1 cellular context compared by ENCODE assay signal in the genomic region with DNA sequence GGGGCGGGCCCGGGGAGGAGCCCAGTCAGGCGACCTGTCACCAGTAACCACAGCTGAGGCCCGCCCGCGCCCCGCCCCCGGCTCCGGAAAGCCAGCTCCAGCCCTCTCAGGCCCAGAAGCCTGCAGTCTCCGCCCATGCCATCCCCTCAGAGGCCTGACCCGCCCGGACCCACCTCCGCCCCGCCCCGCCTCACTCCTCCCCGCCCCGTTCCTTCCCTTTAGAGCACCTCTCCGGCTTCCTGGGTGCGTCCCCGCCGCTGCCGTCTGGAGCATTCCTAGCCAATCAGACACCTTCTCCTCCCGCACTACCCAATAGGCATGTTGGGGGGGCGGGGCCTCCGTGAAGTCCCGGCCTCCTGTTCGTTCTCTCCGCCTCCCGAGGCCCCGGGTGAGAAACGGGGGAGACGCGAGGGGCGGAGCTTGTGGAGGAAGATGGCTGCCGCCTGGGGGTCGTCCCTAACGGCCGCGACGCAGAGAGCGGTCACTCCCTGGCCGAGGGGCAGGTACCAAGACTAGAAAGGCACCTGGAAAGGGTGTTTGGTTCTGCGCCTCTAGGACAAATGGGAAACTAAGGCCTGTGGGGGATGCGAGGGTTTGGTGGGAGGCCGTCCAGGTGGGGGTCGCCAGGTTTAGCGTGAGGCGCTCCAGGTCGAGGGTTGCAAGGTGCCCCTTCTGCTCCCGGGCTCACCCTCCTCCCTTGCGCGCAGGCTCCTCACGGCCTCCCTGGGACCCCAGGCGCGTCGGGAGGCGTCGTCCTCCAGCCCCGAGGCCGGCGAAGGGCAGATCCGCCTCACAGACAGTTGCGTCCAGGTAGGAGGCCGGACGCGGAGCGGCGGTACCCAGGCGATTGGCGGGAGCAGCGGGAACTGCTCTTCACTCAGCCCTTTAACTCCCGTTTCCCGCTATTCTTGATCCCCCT.
A peak's percentile ranks its signal among the peaks of the same experiment; 100 is the strongest.
TF ChIP-seq lines count a peak whose summit lies in the region.

A gene with protein sequence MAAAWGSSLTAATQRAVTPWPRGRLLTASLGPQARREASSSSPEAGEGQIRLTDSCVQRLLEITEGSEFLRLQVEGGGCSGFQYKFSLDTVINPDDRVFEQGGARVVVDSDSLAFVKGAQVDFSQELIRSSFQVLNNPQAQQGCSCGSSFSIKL (plus strand): TSS at position 423 of the 919 bp plus-strand sequence. CDS start 10 bp downstream, at position 433.

TF ChIP-seq in GM12878, 131 proteins besides CTCF, POLR2A, EP300 and RAD21 (continued from another document and continues in another):
- TF ChIP-seq, protein P1, sequence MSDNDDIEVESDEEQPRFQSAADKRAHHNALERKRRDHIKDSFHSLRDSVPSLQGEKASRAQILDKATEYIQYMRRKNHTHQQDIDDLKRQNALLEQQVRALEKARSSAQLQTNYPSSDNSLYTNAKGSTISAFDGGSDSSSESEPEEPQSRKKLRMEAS (IDR thresholded peaks at IDR 0.05; ENCODE audit: low read depth, low read length) = no peak
- TF ChIP-seq JUNB (IDR thresholded peaks at IDR 0.05) (no peak), EED (IDR thresholded peaks at IDR 0.05; ENCODE audit: low read depth) (no peak), TAF1 (IDR thresholded peaks at IDR 0.05; ENCODE audit: borderline replicate concordance, low read depth, low read length) (peak; percentile 76; the same call in 1 of the 2 replicates), POU2F2 (IDR thresholded peaks at IDR 0.05; ENCODE audit: borderline replicate concordance, low read depth, low read length) (peak; percentile 45; the same call in 1 of the 3 replicates), RCOR1 (conservative IDR thresholded peaks at IDR 0.05; ENCODE audit: low read depth, low read length) (no peak), ZSCAN29 (IDR thresholded peaks at IDR 0.05) (no peak), SMAD1 (IDR thresholded peaks at IDR 0.05; ENCODE audit: low read depth, partially characterized antibody) (no peak), RUNX3 (IDR thresholded peaks at IDR 0.05; ENCODE audit: low read length) (peak; percentile 67), IRF4 (IDR thresholded peaks at IDR 0.05; ENCODE audit: low read depth, low read length) (no peak), TBL1XR1 (IDR thresholded peaks at IDR 0.05; ENCODE audit: low read depth, low read length) (no peak), ZNF274 (IDR thresholded peaks at IDR 0.05; ENCODE audit: insufficient read depth, insufficient read length) (no peak), STAT3 (IDR thresholded peaks at IDR 0.05; ENCODE audit: low read depth, low read length) (no peak), CHD2 (IDR thresholded peaks at IDR 0.05; ENCODE audit: borderline replicate concordance, low read depth, low read length) (peak; percentile 93), ESRRA (IDR thresholded peaks at IDR 0.05; ENCODE audit: low read length) (0 out of 2 replicates have a peak, but pooled peaks have one; percentile 21), MTA3 (IDR thresholded peaks at IDR 0.05; ENCODE audit: borderline replicate concordance, low read length) (no peak), TARDBP (IDR thresholded peaks at IDR 0.05; ENCODE audit: borderline replicate concordance) (no peak), RBBP5 (conservative IDR thresholded peaks at IDR 0.05) (no peak), NBN (IDR thresholded peaks at IDR 0.05) (peak; percentile 50; the same call in 1 of the 2 replicates), FOS (IDR thresholded peaks at IDR 0.05; ENCODE audit: borderline replicate concordance, extremely low read depth, insufficient read length) (peak; percentile 75), MEF2B (IDR thresholded peaks at IDR 0.05; ENCODE audit: partially characterized antibody, poor library complexity, severe bottlenecking) (no peak), NFYA (IDR thresholded peaks at IDR 0.05; ENCODE audit: borderline replicate concordance, low read depth, low read length) (no peak; the same call in 1 of the 2 replicates), YY1 (IDR thresholded peaks at IDR 0.05; ENCODE audit: low read depth, low read length) (peak; percentile 97), ZNF207 (IDR thresholded peaks at IDR 0.05; ENCODE audit: borderline replicate concordance) (0 out of 2 replicates have a peak, but pooled peaks have one; percentile 23), FOXK2 (IDR thresholded peaks at IDR 0.05) (no peak), EZH2 (IDR thresholded peaks at IDR 0.05; ENCODE audit: borderline replicate concordance, control insufficient read depth, low read depth, low read length) (no peak), EGR1 (IDR thresholded peaks at IDR 0.05; ENCODE audit: borderline replicate concordance in 1 of 2, low read depth in 2 of 2, low read length in 2 of 2) (peak in 1 of 2 experiments; percentile 67; a peak in 1 of 3 replicates), SREBF2 (IDR thresholded peaks at IDR 0.05; ENCODE audit: low read length) (no peak)
- TF ChIP-seq, protein P2, sequence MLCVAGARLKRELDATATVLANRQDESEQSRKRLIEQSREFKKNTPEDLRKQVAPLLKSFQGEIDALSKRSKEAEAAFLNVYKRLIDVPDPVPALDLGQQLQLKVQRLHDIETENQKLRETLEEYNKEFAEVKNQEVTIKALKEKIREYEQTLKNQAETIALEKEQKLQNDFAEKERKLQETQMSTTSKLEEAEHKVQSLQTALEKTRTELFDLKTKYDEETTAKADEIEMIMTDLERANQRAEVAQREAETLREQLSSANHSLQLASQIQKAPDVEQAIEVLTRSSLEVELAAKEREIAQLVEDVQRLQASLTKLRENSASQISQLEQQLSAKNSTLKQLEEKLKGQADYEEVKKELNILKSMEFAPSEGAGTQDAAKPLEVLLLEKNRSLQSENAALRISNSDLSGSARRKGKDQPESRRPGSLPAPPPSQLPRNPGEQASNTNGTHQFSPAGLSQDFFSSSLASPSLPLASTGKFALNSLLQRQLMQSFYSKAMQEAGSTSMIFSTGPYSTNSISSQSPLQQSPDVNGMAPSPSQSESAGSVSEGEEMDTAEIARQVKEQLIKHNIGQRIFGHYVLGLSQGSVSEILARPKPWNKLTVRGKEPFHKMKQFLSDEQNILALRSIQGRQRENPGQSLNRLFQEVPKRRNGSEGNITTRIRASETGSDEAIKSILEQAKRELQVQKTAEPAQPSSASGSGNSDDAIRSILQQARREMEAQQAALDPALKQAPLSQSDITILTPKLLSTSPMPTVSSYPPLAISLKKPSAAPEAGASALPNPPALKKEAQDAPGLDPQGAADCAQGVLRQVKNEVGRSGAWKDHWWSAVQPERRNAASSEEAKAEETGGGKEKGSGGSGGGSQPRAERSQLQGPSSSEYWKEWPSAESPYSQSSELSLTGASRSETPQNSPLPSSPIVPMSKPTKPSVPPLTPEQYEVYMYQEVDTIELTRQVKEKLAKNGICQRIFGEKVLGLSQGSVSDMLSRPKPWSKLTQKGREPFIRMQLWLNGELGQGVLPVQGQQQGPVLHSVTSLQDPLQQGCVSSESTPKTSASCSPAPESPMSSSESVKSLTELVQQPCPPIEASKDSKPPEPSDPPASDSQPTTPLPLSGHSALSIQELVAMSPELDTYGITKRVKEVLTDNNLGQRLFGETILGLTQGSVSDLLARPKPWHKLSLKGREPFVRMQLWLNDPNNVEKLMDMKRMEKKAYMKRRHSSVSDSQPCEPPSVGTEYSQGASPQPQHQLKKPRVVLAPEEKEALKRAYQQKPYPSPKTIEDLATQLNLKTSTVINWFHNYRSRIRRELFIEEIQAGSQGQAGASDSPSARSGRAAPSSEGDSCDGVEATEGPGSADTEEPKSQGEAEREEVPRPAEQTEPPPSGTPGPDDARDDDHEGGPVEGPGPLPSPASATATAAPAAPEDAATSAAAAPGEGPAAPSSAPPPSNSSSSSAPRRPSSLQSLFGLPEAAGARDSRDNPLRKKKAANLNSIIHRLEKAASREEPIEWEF (IDR thresholded peaks at IDR 0.05; ENCODE audit: insufficient replicate concordance, low read depth, low read length) = no peak
- TF ChIP-seq, protein P3, sequence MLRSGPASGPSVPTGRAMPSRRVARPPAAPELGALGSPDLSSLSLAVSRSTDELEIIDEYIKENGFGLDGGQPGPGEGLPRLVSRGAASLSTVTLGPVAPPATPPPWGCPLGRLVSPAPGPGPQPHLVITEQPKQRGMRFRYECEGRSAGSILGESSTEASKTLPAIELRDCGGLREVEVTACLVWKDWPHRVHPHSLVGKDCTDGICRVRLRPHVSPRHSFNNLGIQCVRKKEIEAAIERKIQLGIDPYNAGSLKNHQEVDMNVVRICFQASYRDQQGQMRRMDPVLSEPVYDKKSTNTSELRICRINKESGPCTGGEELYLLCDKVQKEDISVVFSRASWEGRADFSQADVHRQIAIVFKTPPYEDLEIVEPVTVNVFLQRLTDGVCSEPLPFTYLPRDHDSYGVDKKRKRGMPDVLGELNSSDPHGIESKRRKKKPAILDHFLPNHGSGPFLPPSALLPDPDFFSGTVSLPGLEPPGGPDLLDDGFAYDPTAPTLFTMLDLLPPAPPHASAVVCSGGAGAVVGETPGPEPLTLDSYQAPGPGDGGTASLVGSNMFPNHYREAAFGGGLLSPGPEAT (IDR thresholded peaks at IDR 0.05; ENCODE audit: low read depth) = 0 out of 2 replicates have a peak, but pooled peaks have one; percentile 25
- TF ChIP-seq, protein P4, sequence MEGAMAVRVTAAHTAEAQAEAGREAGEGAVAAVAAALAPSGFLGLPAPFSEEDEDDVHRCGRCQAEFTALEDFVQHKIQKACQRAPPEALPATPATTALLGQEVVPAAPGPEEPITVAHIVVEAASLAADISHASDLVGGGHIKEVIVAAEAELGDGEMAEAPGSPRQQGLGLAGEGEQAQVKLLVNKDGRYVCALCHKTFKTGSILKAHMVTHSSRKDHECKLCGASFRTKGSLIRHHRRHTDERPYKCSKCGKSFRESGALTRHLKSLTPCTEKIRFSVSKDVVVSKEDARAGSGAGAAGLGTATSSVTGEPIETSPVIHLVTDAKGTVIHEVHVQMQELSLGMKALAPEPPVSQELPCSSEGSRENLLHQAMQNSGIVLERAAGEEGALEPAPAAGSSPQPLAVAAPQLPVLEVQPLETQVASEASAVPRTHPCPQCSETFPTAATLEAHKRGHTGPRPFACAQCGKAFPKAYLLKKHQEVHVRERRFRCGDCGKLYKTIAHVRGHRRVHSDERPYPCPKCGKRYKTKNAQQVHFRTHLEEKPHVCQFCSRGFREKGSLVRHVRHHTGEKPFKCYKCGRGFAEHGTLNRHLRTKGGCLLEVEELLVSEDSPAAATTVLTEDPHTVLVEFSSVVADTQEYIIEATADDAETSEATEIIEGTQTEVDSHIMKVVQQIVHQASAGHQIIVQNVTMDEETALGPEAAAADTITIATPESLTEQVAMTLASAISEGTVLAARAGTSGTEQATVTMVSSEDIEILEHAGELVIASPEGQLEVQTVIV (IDR thresholded peaks at IDR 0.05; ENCODE audit: borderline replicate concordance, partially characterized antibody) = peak; percentile 24
- TF ChIP-seq, protein P5, sequence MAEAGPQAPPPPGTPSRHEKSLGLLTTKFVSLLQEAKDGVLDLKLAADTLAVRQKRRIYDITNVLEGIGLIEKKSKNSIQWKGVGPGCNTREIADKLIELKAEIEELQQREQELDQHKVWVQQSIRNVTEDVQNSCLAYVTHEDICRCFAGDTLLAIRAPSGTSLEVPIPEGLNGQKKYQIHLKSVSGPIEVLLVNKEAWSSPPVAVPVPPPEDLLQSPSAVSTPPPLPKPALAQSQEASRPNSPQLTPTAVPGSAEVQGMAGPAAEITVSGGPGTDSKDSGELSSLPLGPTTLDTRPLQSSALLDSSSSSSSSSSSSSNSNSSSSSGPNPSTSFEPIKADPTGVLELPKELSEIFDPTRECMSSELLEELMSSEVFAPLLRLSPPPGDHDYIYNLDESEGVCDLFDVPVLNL (IDR thresholded peaks at IDR 0.05; ENCODE audit: low read depth, low read length) = no peak
- TF ChIP-seq, protein P6, sequence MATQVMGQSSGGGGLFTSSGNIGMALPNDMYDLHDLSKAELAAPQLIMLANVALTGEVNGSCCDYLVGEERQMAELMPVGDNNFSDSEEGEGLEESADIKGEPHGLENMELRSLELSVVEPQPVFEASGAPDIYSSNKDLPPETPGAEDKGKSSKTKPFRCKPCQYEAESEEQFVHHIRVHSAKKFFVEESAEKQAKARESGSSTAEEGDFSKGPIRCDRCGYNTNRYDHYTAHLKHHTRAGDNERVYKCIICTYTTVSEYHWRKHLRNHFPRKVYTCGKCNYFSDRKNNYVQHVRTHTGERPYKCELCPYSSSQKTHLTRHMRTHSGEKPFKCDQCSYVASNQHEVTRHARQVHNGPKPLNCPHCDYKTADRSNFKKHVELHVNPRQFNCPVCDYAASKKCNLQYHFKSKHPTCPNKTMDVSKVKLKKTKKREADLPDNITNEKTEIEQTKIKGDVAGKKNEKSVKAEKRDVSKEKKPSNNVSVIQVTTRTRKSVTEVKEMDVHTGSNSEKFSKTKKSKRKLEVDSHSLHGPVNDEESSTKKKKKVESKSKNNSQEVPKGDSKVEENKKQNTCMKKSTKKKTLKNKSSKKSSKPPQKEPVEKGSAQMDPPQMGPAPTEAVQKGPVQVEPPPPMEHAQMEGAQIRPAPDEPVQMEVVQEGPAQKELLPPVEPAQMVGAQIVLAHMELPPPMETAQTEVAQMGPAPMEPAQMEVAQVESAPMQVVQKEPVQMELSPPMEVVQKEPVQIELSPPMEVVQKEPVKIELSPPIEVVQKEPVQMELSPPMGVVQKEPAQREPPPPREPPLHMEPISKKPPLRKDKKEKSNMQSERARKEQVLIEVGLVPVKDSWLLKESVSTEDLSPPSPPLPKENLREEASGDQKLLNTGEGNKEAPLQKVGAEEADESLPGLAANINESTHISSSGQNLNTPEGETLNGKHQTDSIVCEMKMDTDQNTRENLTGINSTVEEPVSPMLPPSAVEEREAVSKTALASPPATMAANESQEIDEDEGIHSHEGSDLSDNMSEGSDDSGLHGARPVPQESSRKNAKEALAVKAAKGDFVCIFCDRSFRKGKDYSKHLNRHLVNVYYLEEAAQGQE (IDR thresholded peaks at IDR 0.05; ENCODE audit: low read depth, low read length) = no peak
- TF ChIP-seq, protein P7, sequence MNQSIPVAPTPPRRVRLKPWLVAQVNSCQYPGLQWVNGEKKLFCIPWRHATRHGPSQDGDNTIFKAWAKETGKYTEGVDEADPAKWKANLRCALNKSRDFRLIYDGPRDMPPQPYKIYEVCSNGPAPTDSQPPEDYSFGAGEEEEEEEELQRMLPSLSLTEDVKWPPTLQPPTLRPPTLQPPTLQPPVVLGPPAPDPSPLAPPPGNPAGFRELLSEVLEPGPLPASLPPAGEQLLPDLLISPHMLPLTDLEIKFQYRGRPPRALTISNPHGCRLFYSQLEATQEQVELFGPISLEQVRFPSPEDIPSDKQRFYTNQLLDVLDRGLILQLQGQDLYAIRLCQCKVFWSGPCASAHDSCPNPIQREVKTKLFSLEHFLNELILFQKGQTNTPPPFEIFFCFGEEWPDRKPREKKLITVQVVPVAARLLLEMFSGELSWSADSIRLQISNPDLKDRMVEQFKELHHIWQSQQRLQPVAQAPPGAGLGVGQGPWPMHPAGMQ (IDR thresholded peaks at IDR 0.05; ENCODE audit: borderline replicate concordance) = no peak
- TF ChIP-seq, protein P8, sequence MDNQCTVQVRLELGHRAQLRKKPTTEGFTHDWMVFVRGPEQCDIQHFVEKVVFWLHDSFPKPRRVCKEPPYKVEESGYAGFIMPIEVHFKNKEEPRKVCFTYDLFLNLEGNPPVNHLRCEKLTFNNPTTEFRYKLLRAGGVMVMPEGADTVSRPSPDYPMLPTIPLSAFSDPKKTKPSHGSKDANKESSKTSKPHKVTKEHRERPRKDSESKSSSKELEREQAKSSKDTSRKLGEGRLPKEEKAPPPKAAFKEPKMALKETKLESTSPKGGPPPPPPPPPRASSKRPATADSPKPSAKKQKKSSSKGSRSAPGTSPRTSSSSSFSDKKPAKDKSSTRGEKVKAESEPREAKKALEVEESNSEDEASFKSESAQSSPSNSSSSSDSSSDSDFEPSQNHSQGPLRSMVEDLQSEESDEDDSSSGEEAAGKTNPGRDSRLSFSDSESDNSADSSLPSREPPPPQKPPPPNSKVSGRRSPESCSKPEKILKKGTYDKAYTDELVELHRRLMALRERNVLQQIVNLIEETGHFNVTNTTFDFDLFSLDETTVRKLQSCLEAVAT (IDR thresholded peaks at IDR 0.05) = peak; percentile 68
